Comparison of ENCODE assay signal across 27 cellular contexts in genomic region chr4:163731071-163731470, GRCh38.
"Had no signal": no experiment of that assay in that cellular context is flagged by ENCODE, and none has a peak within 500 bp of the region (broad histone marks: within the 10 kb centered on the region; RNA-seq: fewer than 3 reads in every experiment).

No MANE protein-coding gene starts in this region.

- DNase-seq: naive thymus-derived CD4-positive, alpha-beta T cell; natural killer cell; nucleus accumbens; pancreas; psoas muscle; right cardiac atrium; spleen; stimulated activated CD4-positive, alpha-beta T cell treated with anti-CD3 and anti-CD28 coated beads, Interleukin-12 subunit alpha, Interleukin-12 subunit beta, amount 100 ng/mL, for 4 hours; stimulated activated CD4-positive, alpha-beta T cell treated with anti-CD3 and anti-CD28 coated beads, Interleukin-1b, Interleukin-23, amount 100 ng/mL, for 48 hours; stimulated activated CD4-positive, alpha-beta T cell treated with anti-CD3 and anti-CD28 coated beads, Interleukin-4, amount 100 ng/mL, for 1 hour; stimulated activated CD4-positive, alpha-beta T cell treated with anti-CD3 and anti-CD28 coated beads, Interleukin-4, amount 100 ng/mL, for 4 hours; stimulated activated CD8-positive, alpha-beta memory T cell treated with anti-CD3 and anti-CD28 coated beads, Interleukin-4, amount 100 ng/mL, for 48 hours; stimulated activated naive CD4-positive, alpha-beta T cell; stimulated activated naive CD8-positive, alpha-beta T cell treated with anti-CD3 and anti-CD28 coated beads, Interleukin-15, amount 100 ng/mL, for 72 hours; stimulated activated naive CD8-positive, alpha-beta T cell treated with anti-CD3 and anti-CD28 coated beads, Interleukin-15, Interleukin-2, amounts not matched to agents 100 U/mL and 50 U/mL, for 24 hours; substantia nigra; testis; tibial artery; transverse colon; upper lobe of right lung; uterus had no signal

- H3K27ac ChIP-seq: neutrophil, pancreas, psoas muscle, skin epidermis, spleen, suprapubic skin, testis, tibial artery, transverse colon, upper lobe of right lung, uterus had no signal

- H3K4me2 ChIP-seq: smooth muscle cell had no signal

- H3K36me3 ChIP-seq: neutrophil, pancreas, spleen, suprapubic skin, tibial artery, transverse colon, upper lobe of right lung, uterus had no signal

- H3K27me3 ChIP-seq: neutrophil, pancreas, spleen, suprapubic skin, testis, tibial artery, transverse colon, upper lobe of right lung, uterus had no signal

- FAIRE-seq: pancreas had no signal

- H3K9me3 ChIP-seq: neutrophil, psoas muscle, suprapubic skin, testis, upper lobe of right lung, uterus had no signal

- H3K4me1 ChIP-seq: pancreas, psoas muscle, spleen, suprapubic skin, testis, tibial artery, transverse colon, upper lobe of right lung, uterus had no signal

- ATAC-seq: naive thymus-derived CD4-positive, alpha-beta T cell; natural killer cell; pancreas; psoas muscle; right cardiac atrium; sciatic nerve; stimulated activated memory B cell treated with anti-CD40 and anti-IgM and Interleukin-4, amounts not matched to agents 10 μg/mL and 1 μg/mL and 100 μg/mL, for 72 hours; stimulated activated naive CD8-positive, alpha-beta T cell treated with anti-CD3 and anti-CD28 coated beads, Interleukin-15, amount 100 ng/mL, for 72 hours; stimulated activated naive CD8-positive, alpha-beta T cell treated with anti-CD3 and anti-CD28 coated beads, Interleukin-15, Interleukin-2, amounts not matched to agents 100 U/mL and 50 U/mL, for 24 hours; upper lobe of right lung had no signal

- H3K4me3 ChIP-seq: pancreas, psoas muscle, skin epidermis, smooth muscle cell, spleen, suprapubic skin, testis, tibial artery, transverse colon, upper lobe of right lung, uterus had no signal
